ENCODE assay signal across 8 cellular contexts in genomic region chr7:149414745-149415390, GRCh38. TPM values are rescaled to one million over a fixed set of nuclear protein-coding genes. Genes with fewer than 3 reads are reported as not detected.
DNase-seq lines count a peak whose midpoint lies in the region; ATAC-seq and TF ChIP-seq lines count a peak whose summit lies in the region.

No MANE protein-coding gene starts in this region.

- no peak overlapping the region for H2BK120ac ChIP-seq in trophoblast cell (ENCODE audit: insufficient read depth, low read length, poor library complexity)

- H2BK12ac ChIP-seq in trophoblast cell (ENCODE audit: low read length) = no peak overlapping the region

- no peak overlapping the region for H3K4ac ChIP-seq in trophoblast cell (ENCODE audit: low read depth, low read length)

- peaks cover 7% of the 10 kb centered on the region for H3K4me1 Mint-ChIP-seq in activated naive CD4-positive, alpha-beta T cell treated with anti-CD3 and anti-CD28 coated beads, Interleukin-2, amount 50 U/mL, for 24 hours

- no peaks in the 10 kb centered on the region for H3K79me2 ChIP-seq in trophoblast cell (ENCODE audit: control insufficient read depth, insufficient read depth, low read length, poor library complexity)

- H3K36me3 ChIP-seq in heart left ventricle (no peaks in the 10 kb centered on the region), trophoblast cell (ENCODE audit: control insufficient read depth in 1 of 2, insufficient read depth in 2 of 2, low read length in 2 of 2) (no peaks in the 10 kb centered on the region), upper lobe of right lung (no peaks in the 10 kb centered on the region)

- H2BK5ac ChIP-seq in trophoblast cell (ENCODE audit: low read depth, low read length, poor library complexity) = no peak overlapping the region

- TF ChIP-seq POLR2A in heart left ventricle (IDR thresholded peaks at IDR 0.05) = no peak

- H4K12ac ChIP-seq in trophoblast cell (ENCODE audit: low read depth, low read length) = no peak overlapping the region

- no peak overlapping the region for H3K9ac ChIP-seq in trophoblast cell (ENCODE audit: low read length)

- H3K79me1 ChIP-seq in trophoblast cell (ENCODE audit: low read length) = no peaks in the 10 kb centered on the region

- peaks cover 0 to 9% (median 0%) of the 10 kb centered on the region in 9 donors for H3K27me3 ChIP-seq in heart left ventricle
- H3K27me3 ChIP-seq in trophoblast cell (ENCODE audit: insufficient read depth, low read length) = no peaks in the 10 kb centered on the region
- no peaks in the 10 kb centered on the region for H3K27me3 ChIP-seq in upper lobe of right lung

- intact Hi-C loops in heart left ventricle (cut with DNase I) = no loop called here
- intact Hi-C loops in upper lobe of right lung (cut with DNase I) = no loop called here

- H3K23ac ChIP-seq in trophoblast cell (ENCODE audit: low read length) = no peak overlapping the region

- no peak overlapping the region for H3K14ac ChIP-seq in trophoblast cell (ENCODE audit: low read length)

- peak overlapping the region; percentile 69 for H3K4me2 ChIP-seq in trophoblast cell (ENCODE audit: low read length)

- WGBS in heart left ventricle, 4 donors = 5 to 9% (median 6%) methylated on average over 31 to 36 of the region's 36 CpGs
- no CpG with 5 or more reads among the region's 36 CpGs for WGBS in trophoblast cell (ENCODE audit: extremely low coverage, insufficient coverage, insufficient read length)

- H3K9me3 Mint-ChIP-seq in activated naive CD4-positive, alpha-beta T cell treated with anti-CD3 and anti-CD28 coated beads, Interleukin-2, amount 50 U/mL, for 24 hours = no peaks in the 10 kb centered on the region

- no peaks in the 10 kb centered on the region for H3K9me3 ChIP-seq in heart left ventricle
- no peaks in the 10 kb centered on the region for H3K9me3 ChIP-seq in trophoblast cell (ENCODE audit: insufficient read depth, low read depth, low read length)
- H3K9me3 ChIP-seq in upper lobe of right lung = no peaks in the 10 kb centered on the region

- H3K36me3 Mint-ChIP-seq in activated naive CD4-positive, alpha-beta T cell treated with anti-CD3 and anti-CD28 coated beads, Interleukin-2, amount 50 U/mL, for 24 hours = peaks cover 2% of the 10 kb centered on the region

- TF ChIP-seq CTCF in heart left ventricle (IDR thresholded peaks at IDR 0.05) (no peak), upper lobe of right lung (IDR thresholded peaks at IDR 0.05) (no peak), GM20000 (IDR thresholded peaks at IDR 0.05; ENCODE audit: extremely low read depth, missing control alignments) (no peak)

- H2AK5ac ChIP-seq in trophoblast cell (ENCODE audit: low read length) = no peak overlapping the region

- H3K27me3 Mint-ChIP-seq in activated naive CD4-positive, alpha-beta T cell treated with anti-CD3 and anti-CD28 coated beads, Interleukin-2, amount 50 U/mL, for 24 hours = peaks cover 23% of the 10 kb centered on the region

- H3K4me1 ChIP-seq in heart left ventricle (peaks cover 0 to 11% (median 3%) of the 10 kb centered on the region in 12 donors), trophoblast cell (ENCODE audit: control insufficient read depth in 1 of 2, insufficient read depth in 2 of 2, low read length in 2 of 2) (peaks cover 2 to 4% of the 10 kb centered on the region in 2 experiments), upper lobe of right lung (no peaks in the 10 kb centered on the region)

- H3K27ac ChIP-seq in heart left ventricle (peak overlapping the region in 2 of 12 donors; percentile 32 to 49), trophoblast cell (ENCODE audit: low read depth, low read length) (no peak overlapping the region), upper lobe of right lung (no peak overlapping the region)

- H3K4me3 Mint-ChIP-seq in activated naive CD4-positive, alpha-beta T cell treated with anti-CD3 and anti-CD28 coated beads, Interleukin-2, amount 50 U/mL, for 24 hours = peak overlapping the region; percentile 83

- no peak overlapping the region for H4K91ac ChIP-seq in trophoblast cell (ENCODE audit: low read depth, low read length)

- ATAC-seq in heart left ventricle (peak; percentile 26 to 90 (median 76)), upper lobe of right lung (peak; percentile 62), GM21515 (IDR thresholded peaks at IDR 0.05; ENCODE audit: unreplicated experiment) (no peak), HG02610 (IDR thresholded peaks at IDR 0.05; ENCODE audit: unreplicated experiment) (no peak)

- H3K27ac Mint-ChIP-seq in activated naive CD4-positive, alpha-beta T cell treated with anti-CD3 and anti-CD28 coated beads, Interleukin-2, amount 50 U/mL, for 24 hours = peak overlapping the region; percentile 92

- peak overlapping the region; percentile 67 for H2AFZ ChIP-seq in trophoblast cell (ENCODE audit: insufficient read depth, low read length, poor library complexity)

- H4K8ac ChIP-seq in trophoblast cell (ENCODE audit: low read depth, low read length) = peak overlapping the region; percentile 47

- DNase-seq in HCEC 1CT = peak; percentile 68
- peak; percentile 48 to 69 (median 65) for DNase-seq in heart left ventricle
- DNase-seq in trophoblast cell = peak in 1 of 2 donors; percentile 53
- DNase-seq in upper lobe of right lung = no peak
- no peak for DNase-seq in GM20000 (ENCODE audit: low spot score)

- H3K4me3 ChIP-seq in heart left ventricle (peak overlapping the region in 10 of 12 donors; percentile 27 to 53 (median 40)), trophoblast cell (ENCODE audit: low read depth, low read length) (peak overlapping the region; percentile 62), upper lobe of right lung (peak overlapping the region; percentile 14)

- H3K18ac ChIP-seq in trophoblast cell (ENCODE audit: low read length) = no peak overlapping the region

RNA-seq across cellular contexts. Expression of gene ZNF777, which starts 46.0 kb away (rescaled TPM):
- total RNA-seq in heart left ventricle = 10 to 100 TPM in 1 of 9 donors, 1 to 10 TPM in 8; 6.5 to 10.7 (median 8.3) TPM
- 1 to 10 TPM; 7.1 TPM for polyA plus RNA-seq in heart left ventricle
- 10.7 TPM in 2 replicates for polyA plus RNA-seq in trophoblast cell (2013)
- total RNA-seq in upper lobe of right lung = 11.3 TPM

Comparison
In these comparisons a context has a peak if more than half of its experiments do, and no peak if none do; other contexts are left out.
1. DNase-seq: peak in HCEC 1CT (single experiment) and heart left ventricle (5 of 5); none in upper lobe of right lung (single experiment) and GM20000 (single experiment).
2. ATAC-seq: peak in heart left ventricle (4 of 4) and upper lobe of right lung (single experiment); none in GM21515 (single experiment) and HG02610 (single experiment).
3. Peak in every context shown above with its lines, with median percentiles within 50 percentile points of each other: H3K4me3 ChIP-seq.